8 cellular contexts compared by ENCODE assay signal in genomic region chr9:84667571-84668203, GRCh38. TPM values are rescaled to one million over a fixed set of nuclear protein-coding genes. Genes with fewer than 3 reads are reported as not detected.
A peak's percentile ranks its signal among the peaks of the same experiment; 100 is the strongest.
DNase-seq lines count a peak whose midpoint lies in the region; ATAC-seq, FAIRE-seq and TF ChIP-seq lines count a peak whose summit lies in the region.

No MANE protein-coding gene starts in this region.

- H3K4me1 ChIP-seq in A549 = peaks cover 22% of the 10 kb centered on the region; the same call in 2 of the 3 replicates
- H3K4me1 ChIP-seq in astrocyte (ENCODE audit: insufficient read depth, low read length) = peaks cover 27% of the 10 kb centered on the region

- H3K27ac ChIP-seq in A549 (no peak overlapping the region), astrocyte (ENCODE audit: low read depth, low read length) (no peak overlapping the region)

- TF ChIP-seq RAD21 in A549 (conservative IDR thresholded peaks at IDR 0.05 in 1 of 2, IDR thresholded peaks at IDR 0.05 in 1 of 2) = no peak

- H3K36me3 ChIP-seq in astrocyte (ENCODE audit: insufficient read depth, low read length) = no peaks in the 10 kb centered on the region

- H3K27me3 ChIP-seq in astrocyte (ENCODE audit: insufficient read depth, low read length) = peaks cover 32% of the 10 kb centered on the region

- no peak for TF ChIP-seq POLR2A in A549 (IDR thresholded peaks at IDR 0.05; ENCODE audit: low read length)
- TF ChIP-seq POLR2A in GM12891 (IDR thresholded peaks at IDR 0.05; ENCODE audit: low read depth, low read length) = no peak

- peak overlapping the region; percentile 86 for H2AFZ ChIP-seq in astrocyte (ENCODE audit: low read depth, low read length)

- intact Hi-C loops in posterior vena cava (cut with DNase I) = no loop called here

- no peak for TF ChIP-seq CTCF in A549 (IDR thresholded peaks at IDR 0.05)
- TF ChIP-seq CTCF in astrocyte (IDR thresholded peaks at IDR 0.05; ENCODE audit: insufficient read depth, low read depth, low read length) = peak; percentile 67

- H3K9me3 ChIP-seq in A549 = 0 out of 3 replicates have a peak, but pooled peaks cover 2% of the 10 kb centered on the region
- H3K9me3 ChIP-seq in astrocyte (ENCODE audit: insufficient read depth, low read depth, low read length) = no peaks in the 10 kb centered on the region

- no peaks in the 10 kb centered on the region for H4K20me1 ChIP-seq in astrocyte (ENCODE audit: insufficient read depth, low read length)

- FAIRE-seq in A549 (lab: Jason Lieb, UNC) (no peak), GM12891 (lab: Jason Lieb, UNC) (peak; percentile 41), astrocyte (lab: Jason Lieb, UNC) (no peak)

- H3K27ac Mint-ChIP-seq in astrocyte (ENCODE audit: unreplicated experiment) = no peak overlapping the region
- H3K27ac Mint-ChIP-seq in stimulated activated naive B cell treated with anti-CD40 and anti-IgM and Interleukin-4, amounts not matched to agents 10 μg/mL and 1 μg/mL and 100 μg/mL, for 72 hours = no peak overlapping the region

- H3K4me2 ChIP-seq in A549 (peak overlapping the region; percentile 97), astrocyte (ENCODE audit: low read length) (peak overlapping the region; percentile 97)

- H3K9me3 Mint-ChIP-seq in astrocyte (ENCODE audit: unreplicated experiment) = peaks cover 4% of the 10 kb centered on the region
- peaks cover 4 to 7% of the 10 kb centered on the region in 2 donors for H3K9me3 Mint-ChIP-seq in stimulated activated naive B cell treated with anti-CD40 and anti-IgM and Interleukin-4, amounts not matched to agents 10 μg/mL and 1 μg/mL and 100 μg/mL, for 72 hours

- H3K79me2 ChIP-seq in astrocyte (ENCODE audit: insufficient read depth, low read length) = no peaks in the 10 kb centered on the region

- DNase-seq in A549 (ENCODE audit: low read depth in 1 of 2, low spot score in 1 of 2) (peak; percentile 41 to 43), GM12891 (ENCODE audit: insufficient read length, low spot score) (peak; percentile 21), astrocyte (ENCODE audit: low read depth) (peak; percentile 37), iPS-NIHi7 (ENCODE audit: extremely low spot score) (peak; percentile 30), posterior vena cava (ENCODE audit: low spot score) (no peak)
- no peak for DNase-seq in stimulated activated naive B cell treated with anti-CD40 and anti-IgM and Interleukin-4, amounts not matched to agents 10 μg/mL and 1 μg/mL and 100 μg/mL, for 72 hours
- no peak for DNase-seq in effector CD4-positive, alpha-beta T cell

- WGBS in A549 (ENCODE audit: missing lambda C conversion rate) = 6% methylated on average over 27 of the region's 27 CpGs

- H3K27me3 Mint-ChIP-seq in astrocyte (ENCODE audit: low read depth, unreplicated experiment) = peaks cover 31% of the 10 kb centered on the region
- H3K27me3 Mint-ChIP-seq in stimulated activated naive B cell treated with anti-CD40 and anti-IgM and Interleukin-4, amounts not matched to agents 10 μg/mL and 1 μg/mL and 100 μg/mL, for 72 hours = peaks cover 48 to 73% of the 10 kb centered on the region in 2 donors

- no peak for TF ChIP-seq EP300 in A549 (IDR thresholded peaks at IDR 0.05)

- H3K4me1 Mint-ChIP-seq in astrocyte (ENCODE audit: low read depth, unreplicated experiment) = peaks cover 4% of the 10 kb centered on the region
- peaks cover 12 to 21% of the 10 kb centered on the region in 2 donors for H3K4me1 Mint-ChIP-seq in stimulated activated naive B cell treated with anti-CD40 and anti-IgM and Interleukin-4, amounts not matched to agents 10 μg/mL and 1 μg/mL and 100 μg/mL, for 72 hours

- H3K36me3 Mint-ChIP-seq in astrocyte (ENCODE audit: low read depth, unreplicated experiment) = no peaks in the 10 kb centered on the region
- no peaks in the 10 kb centered on the region for H3K36me3 Mint-ChIP-seq in stimulated activated naive B cell treated with anti-CD40 and anti-IgM and Interleukin-4, amounts not matched to agents 10 μg/mL and 1 μg/mL and 100 μg/mL, for 72 hours

- POLR2A ChIA-PET in A549 (lab: Yijun Ruan, JAX) = no interaction called here

- H3K4me3 ChIP-seq in A549 (peak overlapping the region; percentile 45), astrocyte (ENCODE audit: insufficient read depth, low read depth, low read length) (peak overlapping the region; percentile 62)

- peak; percentile 61 to 66; a peak in 5 of 6 replicates for ATAC-seq in A549
- ATAC-seq in HG03354 (IDR thresholded peaks at IDR 0.05; ENCODE audit: poor library complexity, severe bottlenecking, unreplicated experiment) = peak; percentile 40
- no peak for ATAC-seq in stimulated activated naive B cell treated with anti-CD40 and anti-IgM and Interleukin-4, amounts not matched to agents 10 μg/mL and 1 μg/mL and 100 μg/mL, for 72 hours (replicated peaks)

- H3K4me3 Mint-ChIP-seq in astrocyte (ENCODE audit: unreplicated experiment) = peak overlapping the region; percentile 70
- peak overlapping the region; percentile 53 to 64 for H3K4me3 Mint-ChIP-seq in stimulated activated naive B cell treated with anti-CD40 and anti-IgM and Interleukin-4, amounts not matched to agents 10 μg/mL and 1 μg/mL and 100 μg/mL, for 72 hours

- CTCF ChIA-PET in A549 (lab: Yijun Ruan, JAX) = interaction anchor here (0.6 to 3.1 kb wide), 25 partner anchors 11 to 944 kb away, joined by 3 to 17 read pairs (median 4); no protein-coding TSS in a partner anchor

- H3K9ac ChIP-seq in astrocyte (ENCODE audit: low read length) = no peak overlapping the region

TF ChIP-seq in A549, 52 proteins besides CTCF, POLR2A, EP300 and RAD21:
- TF ChIP-seq ATOH8 (CRISPR knock-in tag; IDR thresholded peaks at IDR 0.05; ENCODE audit: low read depth) = no peak
- TF ChIP-seq CBX8 (IDR thresholded peaks at IDR 0.05) = no peak
- no peak for TF ChIP-seq MAFK (IDR thresholded peaks at IDR 0.05; ENCODE audit: partially characterized antibody)
- TF ChIP-seq HES2 (IDR thresholded peaks at IDR 0.05) = no peak
TF ChIP-seq in A549: peak in this region for 0.

TF ChIP-seq in GM12891, 5 proteins besides CTCF, POLR2A, EP300 and RAD21:
- TF ChIP-seq PAX5 (IDR thresholded peaks at IDR 0.05; ENCODE audit: insufficient read depth, low read length, severe bottlenecking) = no peak
- no peak for TF ChIP-seq TAF1 (IDR thresholded peaks at IDR 0.05; ENCODE audit: low read depth, low read length)
- no peak for TF ChIP-seq POU2F2 (IDR thresholded peaks at IDR 0.05; ENCODE audit: low read depth, low read length)
- no peak for TF ChIP-seq SPI1 (IDR thresholded peaks at IDR 0.05; ENCODE audit: low read depth, low read length)
- TF ChIP-seq POLR2AphosphoS5 (IDR thresholded peaks at IDR 0.05; ENCODE audit: low read depth, low read length) = no peak

RNA-seq across cellular contexts. Expression of gene NTRK2, which starts 1.8 kb away (rescaled TPM):
- polyA plus RNA-seq in A549 (2011; rRNA removed) = 0.03 TPM in 2 replicates
- polyA plus RNA-seq in A549 (2012; cell fraction: cytosol; rRNA removed) = under 0.01 and 0.01 TPM in 2 replicates
- polyA plus RNA-seq in A549 (2012; cell fraction: nucleus; rRNA removed) = not detected in 2 replicates
- polyA plus RNA-seq in A549 (2017; fragmentation: RNase III; extraction: RNeasy Plus Mini Kit Qiagen cat#74134 plus additional on column Dnase treatment) = 0.01 to 0.05 TPM (median 0.03 TPM) in 3 replicates
- 0.04 TPM in 1 of 2 replicates, not detected in the other for polyA minus RNA-seq in A549 (2011; rRNA and poly(A)+ RNA removed)
- 0.67 TPM for polyA plus RNA-seq in GM12891 (2012; ENCODE audit: low read depth, missing spikeins)
- total RNA-seq in astrocyte = 4.6 and 4.8 TPM in 2 replicates
- 10 to 100 TPM; 19.2 to 43.8 TPM for total RNA-seq in posterior vena cava

Comparison
In these comparisons a context has a peak if more than half of its experiments do, and no peak if none do; other contexts are left out.
1. ATAC-seq: peak in A549 (2 of 2) and HG03354 (single experiment); none in stimulated activated naive B cell treated with anti-CD40 and anti-IgM and Interleukin-4, amounts not matched to agents 10 μg/mL and 1 μg/mL and 100 μg/mL, for 72 hours (0 of 2).
2. DNase-seq: peak in A549 (2 of 2), GM12891 (single experiment), astrocyte (single experiment) and iPS-NIHi7 (single experiment); none in stimulated activated naive B cell treated with anti-CD40 and anti-IgM and Interleukin-4, amounts not matched to agents 10 μg/mL and 1 μg/mL and 100 μg/mL, for 72 hours (single experiment), effector CD4-positive, alpha-beta T cell (single experiment) and posterior vena cava (single experiment).